8 cellular contexts compared by ENCODE assay signal in the genomic region with DNA sequence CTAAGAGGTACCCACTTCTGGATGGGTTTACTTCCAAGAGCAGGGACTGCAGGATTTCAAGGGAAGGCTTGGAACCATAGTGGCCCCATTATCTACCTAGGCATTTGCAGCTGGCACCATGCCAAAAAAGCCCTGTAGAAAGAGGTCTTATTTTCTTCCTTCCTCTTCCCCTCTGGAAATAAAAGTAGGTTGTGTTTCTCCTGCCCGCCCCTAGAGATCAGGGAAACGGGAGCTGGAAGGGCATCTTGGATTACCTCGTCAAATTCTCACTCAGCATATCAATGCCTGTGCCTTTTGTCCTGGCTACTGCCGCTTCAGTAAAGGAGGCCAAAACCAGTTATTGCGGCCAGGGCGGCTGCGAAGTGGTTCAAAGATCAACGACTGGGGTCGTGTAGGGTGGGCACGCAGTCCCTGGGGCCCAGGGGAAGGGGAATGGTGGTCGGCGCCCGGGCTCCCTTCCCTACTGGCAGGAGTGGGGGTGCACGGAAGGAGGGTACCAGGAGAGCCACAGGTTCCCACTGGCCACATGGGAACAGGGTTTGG. TPM values are rescaled to one million over a fixed set of nuclear protein-coding genes. Genes with fewer than 3 reads are reported as not detected.
DNase-seq lines count a peak whose midpoint lies in the region; ATAC-seq and TF ChIP-seq lines count a peak whose summit lies in the region.

No MANE protein-coding gene starts in this region.

- H3K27ac Mint-ChIP-seq in activated naive CD4-positive, alpha-beta T cell treated with anti-CD3 and anti-CD28 coated beads, Interleukin-2, amount 50 U/mL, for 24 hours, result peak overlapping the region; percentile 60

- H3K36me3 Mint-ChIP-seq in activated naive CD4-positive, alpha-beta T cell treated with anti-CD3 and anti-CD28 coated beads, Interleukin-2, amount 50 U/mL, for 24 hours, result no peaks in the 10 kb centered on the region

- in situ Hi-C loops in KBM-7 (cut with MboI; ENCODE audit: low pct_unique_long_range_greater_than_20kb, low sequenced_read_pairs), result no loop called here

- 58% methylated on average over 14 of the region's 14 CpGs for WGBS in thymus

- peaks cover 38% of the 10 kb centered on the region for H3K27me3 Mint-ChIP-seq in activated naive CD4-positive, alpha-beta T cell treated with anti-CD3 and anti-CD28 coated beads, Interleukin-2, amount 50 U/mL, for 24 hours

- peaks cover 20% of the 10 kb centered on the region for H3K4me1 Mint-ChIP-seq in activated naive CD4-positive, alpha-beta T cell treated with anti-CD3 and anti-CD28 coated beads, Interleukin-2, amount 50 U/mL, for 24 hours

- H3K9me3 ChIP-seq in ascending aorta, result no peaks in the 10 kb centered on the region
- no peaks in the 10 kb centered on the region for H3K9me3 ChIP-seq in thymus (ENCODE audit: control insufficient read depth)

- DNase-seq in activated naive CD4-positive, alpha-beta T cell (lab: John Stamatoyannopoulos, UW), result no peak
- DNase-seq in ascending aorta (ENCODE audit: low spot score in 2 of 2) (no peak), putamen (ENCODE audit: low spot score) (no peak), KBM-7 (no peak)

- H3K4me3 ChIP-seq in ascending aorta (peak overlapping the region; percentile 69 to 77), thymus (ENCODE audit: low read length) (peak overlapping the region; percentile 49)

- H3K9me3 Mint-ChIP-seq in activated naive CD4-positive, alpha-beta T cell treated with anti-CD3 and anti-CD28 coated beads, Interleukin-2, amount 50 U/mL, for 24 hours, result no peaks in the 10 kb centered on the region

- peaks cover 0 to 10% of the 10 kb centered on the region in 2 donors for H3K4me1 ChIP-seq in ascending aorta
- H3K4me1 ChIP-seq in thymus (ENCODE audit: control insufficient read depth, insufficient read depth, low read length), result peaks cover 9% of the 10 kb centered on the region

- H3K36me3 ChIP-seq in ascending aorta (no peaks in the 10 kb centered on the region), thymus (ENCODE audit: control insufficient read depth, insufficient read depth) (no peaks in the 10 kb centered on the region)

- H3K27ac ChIP-seq in ascending aorta (no peak overlapping the region), layer of hippocampus (ENCODE audit: low read depth, low read length) (peak overlapping the region; percentile 85), thymus (ENCODE audit: low read depth) (no peak overlapping the region)

- H3K27me3 ChIP-seq in ascending aorta, result no peaks in the 10 kb centered on the region
- H3K27me3 ChIP-seq in layer of hippocampus (ENCODE audit: control insufficient read depth, insufficient read depth, low read length), result no peaks in the 10 kb centered on the region
- no peaks in the 10 kb centered on the region for H3K27me3 ChIP-seq in thymus (ENCODE audit: control insufficient read depth, insufficient read depth)

- peak overlapping the region; percentile 76 for H3K4me3 Mint-ChIP-seq in activated naive CD4-positive, alpha-beta T cell treated with anti-CD3 and anti-CD28 coated beads, Interleukin-2, amount 50 U/mL, for 24 hours

- intact Hi-C loops in ascending aorta (cut with DNase I), result loop anchor here (10.0 kb wide), 1 partner anchor 332 kb away; no protein-coding TSS in a partner anchor

- no peak for ATAC-seq in HG02973 (IDR thresholded peaks at IDR 0.05; ENCODE audit: unreplicated experiment)

- no peak for TF ChIP-seq CTCF in ascending aorta (IDR thresholded peaks at IDR 0.05)

RNA-seq across cellular contexts. Expression of a gene that starts 1.5 kb away (rescaled TPM):
- total RNA-seq in ascending aorta, result 28.0 TPM
- polyA plus RNA-seq in thymus, result 20.1 TPM
